8 cellular contexts compared by ENCODE assay signal in genomic region chr15:90037961-90038633, GRCh38. TPM values are rescaled to one million over a fixed set of nuclear protein-coding genes. Genes with fewer than 3 reads are reported as not detected.
A peak's percentile ranks its signal among the peaks of the same experiment; 100 is the strongest.
DNase-seq lines count a peak whose midpoint lies in the region; ATAC-seq and TF ChIP-seq lines count a peak whose summit lies in the region.

No MANE protein-coding gene starts in this region.

- intact Hi-C loops in sciatic nerve (cut with DNase I) = no loop called here

- no peak overlapping the region for H3K4me3 ChIP-seq in fibroblast of mammary gland (ENCODE audit: control insufficient read depth, low read depth, low read length)

- H3K9me3 Mint-ChIP-seq in stimulated activated effector memory CD8-positive, alpha-beta T cell treated with anti-CD3 and anti-CD28 coated beads, Interleukin-12 subunit alpha, Interleukin-12 subunit beta, amount 100 ng/mL, for 72 hours = no peaks in the 10 kb centered on the region

- no peaks in the 10 kb centered on the region for H3K9me3 ChIP-seq in T-helper 17 cell (ENCODE audit: control insufficient read depth, low read length, poor library complexity, severe bottlenecking)

- peaks cover 2% of the 10 kb centered on the region for H3K36me3 Mint-ChIP-seq in T-helper 17 cell (ENCODE audit: low read depth)
- peaks cover 8% of the 10 kb centered on the region for H3K36me3 Mint-ChIP-seq in stimulated activated effector memory CD8-positive, alpha-beta T cell treated with anti-CD3 and anti-CD28 coated beads, Interleukin-12 subunit alpha, Interleukin-12 subunit beta, amount 100 ng/mL, for 72 hours

- DNase-seq in T-helper 17 cell (peak in 1 of 3 donors; percentile 21), fibroblast of mammary gland (ENCODE audit: low read depth) (peak; percentile 48), NCI-H748 (lab: John Stamatoyannopoulos, UW; ENCODE audit: unreplicated experiment) (no peak), NCI-H2196 (lab: John Stamatoyannopoulos, UW; ENCODE audit: unreplicated experiment) (no peak), sciatic nerve (ENCODE audit: low spot score) (no peak)
- peak in 1 of 2 donors; percentile 76 for DNase-seq in stimulated activated effector memory CD8-positive, alpha-beta T cell treated with anti-CD3 and anti-CD28 coated beads, Interleukin-12 subunit alpha, Interleukin-12 subunit beta, amount 100 ng/mL, for 72 hours (ENCODE audit: low spot score in 2 of 2)

- ATAC-seq in GM18505 (IDR thresholded peaks at IDR 0.05; ENCODE audit: unreplicated experiment) (peak; percentile 59), HG02588 (IDR thresholded peaks at IDR 0.05; ENCODE audit: unreplicated experiment) (peak; percentile 62), T-helper 17 cell (peak; percentile 81), sciatic nerve (no peak)
- peak; percentile 93 for ATAC-seq in stimulated activated effector memory CD8-positive, alpha-beta T cell treated with anti-CD3 and anti-CD28 coated beads, Interleukin-12 subunit alpha, Interleukin-12 subunit beta, amount 100 ng/mL, for 72 hours

- TF ChIP-seq POLR2A in GM18505 (IDR thresholded peaks at IDR 0.05; ENCODE audit: borderline replicate concordance, extremely low read depth, insufficient read depth, insufficient read length) = no peak

- no peaks in the 10 kb centered on the region for H3K27me3 Mint-ChIP-seq in T-helper 17 cell

- peak overlapping the region; percentile 63 for H3K27ac Mint-ChIP-seq in T-helper 17 cell
- peak overlapping the region; percentile 75 for H3K27ac Mint-ChIP-seq in stimulated activated effector memory CD8-positive, alpha-beta T cell treated with anti-CD3 and anti-CD28 coated beads, Interleukin-12 subunit alpha, Interleukin-12 subunit beta, amount 100 ng/mL, for 72 hours

- no peak overlapping the region for H3K4me3 Mint-ChIP-seq in T-helper 17 cell
- H3K4me3 Mint-ChIP-seq in stimulated activated effector memory CD8-positive, alpha-beta T cell treated with anti-CD3 and anti-CD28 coated beads, Interleukin-12 subunit alpha, Interleukin-12 subunit beta, amount 100 ng/mL, for 72 hours = peak overlapping the region; percentile 3

- TF ChIP-seq CTCF in fibroblast of mammary gland (conservative IDR thresholded peaks at IDR 0.05; ENCODE audit: control insufficient read depth, insufficient read depth, low read depth, low read length) = no peak

- peaks cover 47% of the 10 kb centered on the region for H3K4me1 Mint-ChIP-seq in T-helper 17 cell
- H3K4me1 Mint-ChIP-seq in stimulated activated effector memory CD8-positive, alpha-beta T cell treated with anti-CD3 and anti-CD28 coated beads, Interleukin-12 subunit alpha, Interleukin-12 subunit beta, amount 100 ng/mL, for 72 hours = peaks cover 72% of the 10 kb centered on the region

RNA-seq across cellular contexts. Expression of gene ZNF710, which starts 37.0 kb away (rescaled TPM):
- total RNA-seq in T-helper 17 cell = 10 to 100 TPM; 11.7 to 14.4 TPM
- 20.2 TPM for total RNA-seq in sciatic nerve
